1 cellular context compared by ENCODE assay signal in genomic region chr5:40784027-40784653, GRCh38.
TF ChIP-seq lines count a peak whose summit lies in the region.

No MANE protein-coding gene starts in this region.

TF ChIP-seq in HepG2, 621 proteins besides CTCF, POLR2A, EP300 and RAD21 (continued from another document and continues in another):
- TF ChIP-seq ATF6 (CRISPR knock-in tag; conservative IDR thresholded peaks at IDR 0.05): no peak
- TF ChIP-seq HNF4G (IDR thresholded peaks at IDR 0.05; ENCODE audit: borderline replicate concordance, low read depth, low read length): peak; percentile 62; the same call in 1 of the 2 replicates
- TF ChIP-seq HNF4G (CRISPR knock-in tag; IDR thresholded peaks at IDR 0.05; ENCODE audit: borderline replicate concordance, low read depth): no peak; the same call in 1 of the 2 replicates
- TF ChIP-seq GATAD2A (CRISPR knock-in tag; IDR thresholded peaks at IDR 0.05): peak; percentile 52
- no peak for TF ChIP-seq MAZ (IDR thresholded peaks at IDR 0.05; ENCODE audit: borderline replicate concordance, low read depth, low read length)
- TF ChIP-seq MAZ (CRISPR knock-in tag; IDR thresholded peaks at IDR 0.05; ENCODE audit: low read depth): no peak
- TF ChIP-seq PLSCR1 (CRISPR knock-in tag; IDR thresholded peaks at IDR 0.05; ENCODE audit: borderline replicate concordance): no peak
- no peak for TF ChIP-seq ZNF337 (CRISPR knock-in tag; IDR thresholded peaks at IDR 0.05; ENCODE audit: borderline replicate concordance, low read depth)
- TF ChIP-seq FOXP1 (IDR thresholded peaks at IDR 0.05): no peak
- peak; percentile 74 for TF ChIP-seq FOXP1 (CRISPR knock-in tag; IDR thresholded peaks at IDR 0.05)
- TF ChIP-seq ZFP82 (CRISPR knock-in tag; IDR thresholded peaks at IDR 0.05; ENCODE audit: borderline replicate concordance): no peak
- no peak for TF ChIP-seq TRIM24 (CRISPR knock-in tag; IDR thresholded peaks at IDR 0.05)
- TF ChIP-seq MXD4 (CRISPR knock-in tag; IDR thresholded peaks at IDR 0.05): no peak
- no peak for TF ChIP-seq ZNF800 (CRISPR knock-in tag; IDR thresholded peaks at IDR 0.05)
- TF ChIP-seq ZNF383 (CRISPR knock-in tag; IDR thresholded peaks at IDR 0.05; ENCODE audit: borderline replicate concordance): no peak
- TF ChIP-seq FOXK1 (CRISPR knock-in tag; IDR thresholded peaks at IDR 0.05; ENCODE audit: borderline replicate concordance, low read depth): peak; percentile 51; the same call in 1 of the 2 replicates
- no peak for TF ChIP-seq ZNF276 (CRISPR knock-in tag; IDR thresholded peaks at IDR 0.05; ENCODE audit: low read depth)
- no peak for TF ChIP-seq REXO4 (CRISPR knock-in tag; IDR thresholded peaks at IDR 0.05; ENCODE audit: borderline replicate concordance)
- no peak for TF ChIP-seq DBP (CRISPR knock-in tag; IDR thresholded peaks at IDR 0.05; ENCODE audit: not compliant biosample characterization)
- TF ChIP-seq TGIF2 (CRISPR knock-in tag; IDR thresholded peaks at IDR 0.05): no peak
- TF ChIP-seq AGO2 (optimal IDR thresholded peaks at IDR 0.05; ENCODE audit: low read depth, low read length): no peak
- TF ChIP-seq LCORL (IDR thresholded peaks at IDR 0.05): no peak
- TF ChIP-seq LCORL (CRISPR knock-in tag; IDR thresholded peaks at IDR 0.05): peak; percentile 37; the same call in 1 of the 2 replicates
- no peak for TF ChIP-seq MATR3 (CRISPR knock-in tag; IDR thresholded peaks at IDR 0.05)
- no peak for TF ChIP-seq AHDC1 (CRISPR knock-in tag; IDR thresholded peaks at IDR 0.05; ENCODE audit: borderline replicate concordance)
- TF ChIP-seq NR0B2 (CRISPR knock-in tag; IDR thresholded peaks at IDR 0.05): no peak
- no peak for TF ChIP-seq ZBTB44 (CRISPR knock-in tag; IDR thresholded peaks at IDR 0.05)
- no peak for TF ChIP-seq BCLAF1 (IDR thresholded peaks at IDR 0.05)
- no peak for TF ChIP-seq ATM (IDR thresholded peaks at IDR 0.05; ENCODE audit: borderline replicate concordance)
- no peak for TF ChIP-seq TFDP1 (CRISPR knock-in tag; IDR thresholded peaks at IDR 0.05; ENCODE audit: borderline replicate concordance)
- no peak for TF ChIP-seq AFF4 (CRISPR knock-in tag; IDR thresholded peaks at IDR 0.05)
- no peak for TF ChIP-seq ZBTB21 (CRISPR knock-in tag; IDR thresholded peaks at IDR 0.05)
